In genomic region chr12:107843351-107844311, GRCh38 we compare ENCODE assay signal across 9 cellular contexts.
A peak's percentile ranks its signal among the peaks of the same experiment; 100 is the strongest.
DNase-seq lines count a peak whose midpoint lies in the region; ATAC-seq and TF ChIP-seq lines count a peak whose summit lies in the region.
"Had no signal": no experiment of that assay in that cellular context is flagged by ENCODE, and none has a peak within 500 bp of the region (broad histone marks: within the 10 kb centered on the region; RNA-seq: fewer than 3 reads in every experiment).

No MANE protein-coding gene starts in this region.

- no peaks in the 10 kb centered on the region for H3K36me3 Mint-ChIP-seq in activated CD4-positive, alpha-beta memory T cell treated with anti-CD3 and anti-CD28 coated beads, Interleukin-2, amount 10 ng/mL, durations not matched to agents 7 days and 5 days (ENCODE audit: low read depth)
- no peaks in the 10 kb centered on the region for H3K36me3 Mint-ChIP-seq in activated CD4-positive, alpha-beta memory T cell treated with anti-CD3 and anti-CD28 coated beads for 36 hours
- no peaks in the 10 kb centered on the region for H3K36me3 Mint-ChIP-seq in memory B cell
- H3K36me3 Mint-ChIP-seq in type B pancreatic cell, result no peaks in the 10 kb centered on the region

- no peaks in the 10 kb centered on the region for H3K9me3 ChIP-seq in SJCRH30 (replicated peaks)

- H3K27me3 Mint-ChIP-seq in activated CD4-positive, alpha-beta memory T cell treated with anti-CD3 and anti-CD28 coated beads, Interleukin-2, amount 10 ng/mL, durations not matched to agents 7 days and 5 days, result peaks cover 53% of the 10 kb centered on the region
- H3K27me3 Mint-ChIP-seq in activated CD4-positive, alpha-beta memory T cell treated with anti-CD3 and anti-CD28 coated beads for 36 hours, result peaks cover 32% of the 10 kb centered on the region
- peaks cover 23% of the 10 kb centered on the region for H3K27me3 Mint-ChIP-seq in memory B cell
- H3K27me3 Mint-ChIP-seq in type B pancreatic cell, result peaks cover 88% of the 10 kb centered on the region

- no peak overlapping the region for H3K27ac Mint-ChIP-seq in activated CD4-positive, alpha-beta memory T cell treated with anti-CD3 and anti-CD28 coated beads, Interleukin-2, amount 10 ng/mL, durations not matched to agents 7 days and 5 days
- no peak overlapping the region for H3K27ac Mint-ChIP-seq in activated CD4-positive, alpha-beta memory T cell treated with anti-CD3 and anti-CD28 coated beads for 36 hours
- no peak overlapping the region for H3K27ac Mint-ChIP-seq in memory B cell
- no peak overlapping the region for H3K27ac Mint-ChIP-seq in type B pancreatic cell

- no peak overlapping the region for H3K27ac ChIP-seq in SJCRH30

- DNase-seq in activated CD4-positive, alpha-beta memory T cell treated with anti-CD3 and anti-CD28 coated beads, Interleukin-2, amount 10 ng/mL, durations not matched to agents 7 days and 5 days, result no peak
- DNase-seq in activated CD4-positive, alpha-beta memory T cell treated with anti-CD3 and anti-CD28 coated beads for 36 hours, result no peak
- DNase-seq in dermis blood vessel endothelial cell (peak; percentile 1), memory B cell (ENCODE audit: low spot score in 2 of 2) (peak in 1 of 2 donors; percentile 3), type B pancreatic cell (ENCODE audit: extremely low spot score, unreplicated experiment) (no peak), SJCRH30 (no peak), glomerular visceral epithelial cell (ENCODE audit: extremely low spot score) (no peak), COLO668 (lab: John Stamatoyannopoulos, UW; ENCODE audit: unreplicated experiment) (no peak)
- DNase-seq: T1000 had no signal

- POLR2A ChIA-PET in activated CD4-positive, alpha-beta memory T cell treated with anti-CD3 and anti-CD28 coated beads, Interleukin-2, amount 10 ng/mL, durations not matched to agents 7 days and 5 days (lab: Charles Lee), result no interaction called here
- POLR2A ChIA-PET in activated CD4-positive, alpha-beta memory T cell treated with anti-CD3 and anti-CD28 coated beads for 36 hours (lab: Charles Lee), result no interaction called here

- H3K27me3 ChIP-seq in SJCRH30, result no peaks in the 10 kb centered on the region; the same call in 1 of the 2 replicates

- CTCF ChIA-PET in activated CD4-positive, alpha-beta memory T cell treated with anti-CD3 and anti-CD28 coated beads, Interleukin-2, amount 10 ng/mL, durations not matched to agents 7 days and 5 days (lab: Charles Lee), result interaction anchor here (0.5 kb wide), 1 partner anchor 86 kb away, joined by 3 read pairs; no protein-coding TSS in a partner anchor
- CTCF ChIA-PET in activated CD4-positive, alpha-beta memory T cell treated with anti-CD3 and anti-CD28 coated beads for 36 hours (lab: Charles Lee), result no interaction called here

- H3K4me3 ChIP-seq in SJCRH30, result no peak overlapping the region

- intact Hi-C loops in activated CD4-positive, alpha-beta memory T cell treated with anti-CD3 and anti-CD28 coated beads for 36 hours (cut with micrococcal nuclease), result no loop called here

- H3K36me3 ChIP-seq in SJCRH30, result no peaks in the 10 kb centered on the region

- peak overlapping the region; percentile 21 for H3K4me3 Mint-ChIP-seq in activated CD4-positive, alpha-beta memory T cell treated with anti-CD3 and anti-CD28 coated beads, Interleukin-2, amount 10 ng/mL, durations not matched to agents 7 days and 5 days
- no peak overlapping the region for H3K4me3 Mint-ChIP-seq in activated CD4-positive, alpha-beta memory T cell treated with anti-CD3 and anti-CD28 coated beads for 36 hours
- H3K4me3 Mint-ChIP-seq in memory B cell (peak overlapping the region; percentile 76), type B pancreatic cell (peak overlapping the region; percentile 84)

- ATAC-seq in memory B cell (ENCODE audit: low read depth), result peak; percentile 26

- H3K4me1 ChIP-seq in SJCRH30, result no peaks in the 10 kb centered on the region

- no peaks in the 10 kb centered on the region for H3K9me3 Mint-ChIP-seq in activated CD4-positive, alpha-beta memory T cell treated with anti-CD3 and anti-CD28 coated beads, Interleukin-2, amount 10 ng/mL, durations not matched to agents 7 days and 5 days
- no peaks in the 10 kb centered on the region for H3K9me3 Mint-ChIP-seq in activated CD4-positive, alpha-beta memory T cell treated with anti-CD3 and anti-CD28 coated beads for 36 hours
- H3K9me3 Mint-ChIP-seq in memory B cell (no peaks in the 10 kb centered on the region), type B pancreatic cell (no peaks in the 10 kb centered on the region)

- peaks cover 5% of the 10 kb centered on the region for H3K4me1 Mint-ChIP-seq in activated CD4-positive, alpha-beta memory T cell treated with anti-CD3 and anti-CD28 coated beads, Interleukin-2, amount 10 ng/mL, durations not matched to agents 7 days and 5 days
- peaks cover 9% of the 10 kb centered on the region for H3K4me1 Mint-ChIP-seq in activated CD4-positive, alpha-beta memory T cell treated with anti-CD3 and anti-CD28 coated beads for 36 hours (ENCODE audit: low read depth)
- peaks cover 8% of the 10 kb centered on the region for H3K4me1 Mint-ChIP-seq in memory B cell
- H3K4me1 Mint-ChIP-seq in type B pancreatic cell (ENCODE audit: unreplicated experiment), result no peaks in the 10 kb centered on the region

- no peak for TF ChIP-seq CTCF in type B pancreatic cell (conservative IDR thresholded peaks at IDR 0.05)
